10 cellular contexts compared by ENCODE assay signal in genomic region chr6:143232849-143233248, GRCh38.
A peak's percentile ranks its signal among the peaks of the same experiment; 100 is the strongest.
DNase-seq lines count a peak whose midpoint lies in the region; ATAC-seq and TF ChIP-seq lines count a peak whose summit lies in the region.
"Had no signal": no experiment of that assay in that cellular context is flagged by ENCODE, and none has a peak within 500 bp of the region (broad histone marks: within the 10 kb centered on the region; RNA-seq: fewer than 3 reads in every experiment).

No MANE protein-coding gene starts in this region.

- no peak overlapping the region for H3K27ac ChIP-seq in SJSA1
- H3K27ac ChIP-seq in esophagus squamous epithelium = no peak overlapping the region
- no peak overlapping the region for H3K27ac ChIP-seq in sigmoid colon

- intact Hi-C loops in esophagus squamous epithelium (cut with DNase I) = no loop called here
- intact Hi-C loops in sigmoid colon (cut with DNase I) = no loop called here

- peaks cover 7% of the 10 kb centered on the region for H3K36me3 Mint-ChIP-seq in stimulated activated memory B cell treated with anti-CD40 and anti-IgM and Interleukin-4, amounts not matched to agents 10 μg/mL and 1 μg/mL and 100 μg/mL, for 72 hours
- H3K36me3 Mint-ChIP-seq: naive B cell had no signal

- no peaks in the 10 kb centered on the region for H3K4me1 Mint-ChIP-seq in stimulated activated memory B cell treated with anti-CD40 and anti-IgM and Interleukin-4, amounts not matched to agents 10 μg/mL and 1 μg/mL and 100 μg/mL, for 72 hours
- H3K4me1 Mint-ChIP-seq: CD4-positive, CD25-positive, alpha-beta regulatory T cell; naive B cell had no signal

- TF ChIP-seq CTCF in HFF-Myc (IDR thresholded peaks at IDR 0.05; ENCODE audit: low read depth, low read length, missing control alignments) = peak; percentile 77
- peak in 5 of 6 experiments; percentile 40 to 74 (median 49) for TF ChIP-seq CTCF in esophagus squamous epithelium (IDR thresholded peaks at IDR 0.05)
- peak in 3 of 4 experiments; percentile 8 to 43 (median 26) for TF ChIP-seq CTCF in sigmoid colon (IDR thresholded peaks at IDR 0.05)

- H3K27ac Mint-ChIP-seq in stimulated activated memory B cell treated with anti-CD40 and anti-IgM and Interleukin-4, amounts not matched to agents 10 μg/mL and 1 μg/mL and 100 μg/mL, for 72 hours = no peak overlapping the region
- H3K27ac Mint-ChIP-seq: CD4-positive, CD25-positive, alpha-beta regulatory T cell; naive B cell had no signal

- no peak overlapping the region for H3K4me3 Mint-ChIP-seq in stimulated activated memory B cell treated with anti-CD40 and anti-IgM and Interleukin-4, amounts not matched to agents 10 μg/mL and 1 μg/mL and 100 μg/mL, for 72 hours
- H3K4me3 Mint-ChIP-seq: CD4-positive, CD25-positive, alpha-beta regulatory T cell; naive B cell had no signal

- H3K9me3 Mint-ChIP-seq in stimulated activated memory B cell treated with anti-CD40 and anti-IgM and Interleukin-4, amounts not matched to agents 10 μg/mL and 1 μg/mL and 100 μg/mL, for 72 hours = no peaks in the 10 kb centered on the region
- H3K9me3 Mint-ChIP-seq: CD4-positive, CD25-positive, alpha-beta regulatory T cell; naive B cell had no signal

- H3K36me3 ChIP-seq in SJSA1 = no peaks in the 10 kb centered on the region
- H3K36me3 ChIP-seq in esophagus squamous epithelium = no peaks in the 10 kb centered on the region
- no peaks in the 10 kb centered on the region for H3K36me3 ChIP-seq in sigmoid colon

- H3K27me3 ChIP-seq in SJSA1 (replicated peaks) (no peaks in the 10 kb centered on the region), esophagus squamous epithelium (no peaks in the 10 kb centered on the region), sigmoid colon (no peaks in the 10 kb centered on the region)

- TF ChIP-seq EP300 in sigmoid colon (IDR thresholded peaks at IDR 0.05) = no peak

- no peaks in the 10 kb centered on the region for H3K4me1 ChIP-seq in SJSA1 (replicated peaks)
- H3K4me1 ChIP-seq in esophagus squamous epithelium = no peaks in the 10 kb centered on the region
- no peaks in the 10 kb centered on the region for H3K4me1 ChIP-seq in sigmoid colon

- ATAC-seq in stimulated activated memory B cell treated with anti-CD40 and anti-IgM and Interleukin-4, amounts not matched to agents 10 μg/mL and 1 μg/mL and 100 μg/mL, for 72 hours = no peak

- H3K4me3 ChIP-seq in HFF-Myc (replicated peaks; ENCODE audit: low read depth, low read length) (no peak overlapping the region), SJSA1 (no peak overlapping the region), esophagus squamous epithelium (no peak overlapping the region), sigmoid colon (no peak overlapping the region)

- no peak for TF ChIP-seq POLR2A in esophagus squamous epithelium (IDR thresholded peaks at IDR 0.05)
- TF ChIP-seq POLR2A in sigmoid colon (IDR thresholded peaks at IDR 0.05) = no peak

- peak; percentile 3 to 37 for DNase-seq in NCI-H2081 (lab: John Stamatoyannopoulos, UW)
- DNase-seq in NCI-H2081 treated with DMSO at 0.1 percent for 48 hours (lab: John Stamatoyannopoulos, UW) = no peak
- DNase-seq in HFF-Myc (ENCODE audit: extremely low read depth, low read depth) = no peak
- peak; percentile 30 to 59 for DNase-seq in SJSA1 (ENCODE audit: low read depth in 1 of 2, low spot score in 2 of 2)
- DNase-seq in esophagus squamous epithelium (lab: John Stamatoyannopoulos, UW) = no peak
- DNase-seq in sigmoid colon = no peak
- DNase-seq in NK-92 treated with Interleukin-12 subunit alpha and Interleukin-12 subunit beta, amount 100 ng/mL, for 24 hours (lab: John Stamatoyannopoulos, UW) = no peak
- DNase-seq: naive B cell had no signal

- 88 to 94% methylated on average over 4 of the region's 4 CpGs for WGBS in esophagus squamous epithelium, 2 donors
- 97% methylated on average over 4 of the region's 4 CpGs for WGBS in sigmoid colon, 2 donors

- no peaks in the 10 kb centered on the region for H3K27me3 Mint-ChIP-seq in stimulated activated memory B cell treated with anti-CD40 and anti-IgM and Interleukin-4, amounts not matched to agents 10 μg/mL and 1 μg/mL and 100 μg/mL, for 72 hours
- H3K27me3 Mint-ChIP-seq: CD4-positive, CD25-positive, alpha-beta regulatory T cell; naive B cell had no signal

- H3K9me3 ChIP-seq in SJSA1 (replicated peaks) (no peaks in the 10 kb centered on the region), esophagus squamous epithelium (no peaks in the 10 kb centered on the region), sigmoid colon (no peaks in the 10 kb centered on the region)

Comparison
In these comparisons a context has a peak if more than half of its experiments do, and no peak if none do; other contexts are left out.
1. DNase-seq: peak in NCI-H2081 (2 of 2) and SJSA1 (2 of 2); none in NCI-H2081 treated with DMSO at 0.1 percent for 48 hours (single experiment), HFF-Myc (single experiment), esophagus squamous epithelium (single experiment), sigmoid colon (single experiment) and NK-92 treated with Interleukin-12 subunit alpha and Interleukin-12 subunit beta, amount 100 ng/mL, for 24 hours (single experiment).
2. CTCF ChIP-seq: peak in every context shown above with its lines; median percentile 77 in HFF-Myc; 49 in esophagus squamous epithelium; 26 in sigmoid colon.